ENCODE assay signal across 35 cellular contexts in the genomic region with DNA sequence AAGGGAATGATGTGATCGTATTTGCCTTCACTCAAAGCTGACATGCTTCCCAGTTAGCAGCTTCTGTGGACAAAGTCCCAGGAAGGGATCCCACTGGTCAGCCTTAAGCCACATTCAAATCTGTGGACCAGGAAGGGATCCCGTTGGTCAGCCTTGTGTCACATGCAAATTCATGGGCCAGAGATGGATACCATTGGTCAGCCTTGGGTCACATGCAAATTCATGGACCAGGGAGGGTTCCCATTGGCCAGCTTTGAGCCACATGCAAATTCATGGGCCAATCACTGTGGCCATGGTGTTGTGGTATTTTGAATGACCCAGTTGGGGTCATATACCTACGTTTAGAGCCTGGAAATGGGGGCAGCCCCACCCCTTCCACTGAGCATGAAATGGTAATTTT.
"Had no signal": no experiment of that assay in that cellular context is flagged by ENCODE, and none has a peak within 500 bp of the region (broad histone marks: within the 10 kb centered on the region; RNA-seq: fewer than 3 reads in every experiment).

No MANE protein-coding gene starts in this region.

- H3K4me1 Mint-ChIP-seq: activated B cell treated with CpG ODN at 0.5 μM for 24 hours; activated T-helper 17 cell treated with anti-CD3 and anti-CD28 coated beads, Interleukin-2, amount 50 U/mL, for 72 hours; central memory CD8-positive, alpha-beta T cell; T-helper 17 cell had no signal

- H3K4me3 Mint-ChIP-seq: activated B cell treated with CpG ODN at 0.5 μM for 24 hours; activated CD8-positive, alpha-beta T cell treated with anti-CD3 and anti-CD28 coated beads for 36 hours; activated naive CD8-positive, alpha-beta T cell; activated T-cell treated with anti-CD3 and anti-CD28 coated beads, Interleukin-2, amount 50 U/mL, for 4 hours; activated T-helper 17 cell treated with anti-CD3 and anti-CD28 coated beads, Interleukin-2, amount 50 U/mL, for 72 hours; central memory CD8-positive, alpha-beta T cell; dendritic cell treated with granulocyte-macrophage colony-stimulating factor and Interleukin-4, amounts not matched to agents 40 ng/mL and 50 ng/mL, for 4 days; effector memory CD8-positive, alpha-beta T cell; T-helper 17 cell; T-helper 2 cell treated with Interferon-gamma antibody and Interleukin-4, amounts not matched to agents 5 μg/mL and 100 μg/mL, for 36 hours had no signal

- H3K27ac ChIP-seq: brain microvascular endothelial cell, coronary artery, dorsolateral prefrontal cortex, epithelial cell of prostate, esophagus squamous epithelium, heart left ventricle, WERI-Rb-1 had no signal

- FAIRE-seq: astrocyte, bronchial epithelial cell, endometrium, endothelial cell of umbilical vein, frontal cortex had no signal

- H3K27ac Mint-ChIP-seq: activated B cell treated with CpG ODN at 0.5 μM for 24 hours; activated CD8-positive, alpha-beta T cell treated with anti-CD3 and anti-CD28 coated beads for 36 hours; activated naive CD8-positive, alpha-beta T cell; activated T-helper 17 cell treated with anti-CD3 and anti-CD28 coated beads, Interleukin-2, amount 50 U/mL, for 72 hours; dendritic cell treated with granulocyte-macrophage colony-stimulating factor and Interleukin-4, amounts not matched to agents 40 ng/mL and 50 ng/mL, for 4 days; effector memory CD8-positive, alpha-beta T cell; T-helper 17 cell; T-helper 2 cell treated with Interferon-gamma antibody and Interleukin-4, amounts not matched to agents 5 μg/mL and 100 μg/mL, for 36 hours had no signal

- H3K27me3 ChIP-seq: brain microvascular endothelial cell had no signal

- H3K4me3 ChIP-seq: coronary artery, dorsolateral prefrontal cortex, esophagus squamous epithelium, heart left ventricle had no signal

- H3K27me3 Mint-ChIP-seq: dendritic cell treated with granulocyte-macrophage colony-stimulating factor and Interleukin-4, amounts not matched to agents 40 ng/mL and 50 ng/mL, for 4 days had no signal

- H3K9me3 ChIP-seq: esophagus squamous epithelium, heart left ventricle had no signal

- H3K36me3 Mint-ChIP-seq: activated naive CD8-positive, alpha-beta T cell had no signal

- H3K9me3 Mint-ChIP-seq: central memory CD8-positive, alpha-beta T cell; dendritic cell treated with granulocyte-macrophage colony-stimulating factor and Interleukin-4, amounts not matched to agents 40 ng/mL and 50 ng/mL, for 4 days had no signal

- H3K4me1 ChIP-seq: esophagus squamous epithelium, heart left ventricle had no signal

- ATAC-seq: activated CD4-positive, CD25-positive, alpha-beta regulatory T cell treated with anti-CD3 and anti-CD28 coated beads, Interleukin-2, amount 50 U/mL, for 24 hours; activated CD8-positive, alpha-beta T cell treated with anti-CD3 and anti-CD28 coated beads for 36 hours; activated T-cell treated with anti-CD3 and anti-CD28 coated beads, Interleukin-2, amount 50 U/mL, for 4 hours; activated T-helper 17 cell treated with anti-CD3 and anti-CD28 coated beads, Interleukin-2, amount 50 U/mL, for 72 hours; effector memory CD8-positive, alpha-beta T cell; heart left ventricle; T-helper 17 cell had no signal

- H3K36me3 ChIP-seq: brain microvascular endothelial cell, esophagus squamous epithelium, heart left ventricle had no signal

- DNase-seq: activated B cell treated with CpG ODN at 0.5 μM for 24 hours; activated CD4-positive, alpha-beta T cell treated with anti-CD3 and anti-CD28 coated beads for 48 hours; activated CD4-positive, alpha-beta T cell treated with anti-CD3 and anti-CD28 coated beads, Interleukin-2, amount 50 U/mL, for 1 hour; activated CD4-positive, alpha-beta T cell treated with anti-CD3 and anti-CD28 coated beads, Interleukin-2, amount 50 U/mL, for 48 hours; activated CD8-positive, alpha-beta memory T cell treated with anti-CD3 and anti-CD28 coated beads for 24 hours; activated CD8-positive, alpha-beta T cell treated with anti-CD3 and anti-CD28 coated beads for 36 hours; activated effector memory CD4-positive, alpha-beta T cell treated with Interleukin-2 at 50 U/mL for 16 hours; activated gamma-delta T cell treated with Interleukin-2 at 50 U/mL for 16 hours; activated naive CD4-positive, alpha-beta T cell treated with anti-CD3 and anti-CD28 coated beads, Interleukin-2, amount 50 U/mL, for 16 hours; activated naive CD4-positive, alpha-beta T cell treated with Interleukin-2 at 50 U/mL for 16 hours; activated T-cell treated with anti-CD3 and anti-CD28 coated beads, Interleukin-2, amount 50 U/mL, for 4 hours; amniotic stem cell; anterior cingulate cortex; brain microvascular endothelial cell; dorsolateral prefrontal cortex; effector memory CD8-positive, alpha-beta T cell; esophagus squamous epithelium; heart left ventricle; T-helper 1 cell; T-helper 17 cell; T1000; WERI-Rb-1 had no signal
